20 cellular contexts compared by ENCODE assay signal in the genomic region with DNA sequence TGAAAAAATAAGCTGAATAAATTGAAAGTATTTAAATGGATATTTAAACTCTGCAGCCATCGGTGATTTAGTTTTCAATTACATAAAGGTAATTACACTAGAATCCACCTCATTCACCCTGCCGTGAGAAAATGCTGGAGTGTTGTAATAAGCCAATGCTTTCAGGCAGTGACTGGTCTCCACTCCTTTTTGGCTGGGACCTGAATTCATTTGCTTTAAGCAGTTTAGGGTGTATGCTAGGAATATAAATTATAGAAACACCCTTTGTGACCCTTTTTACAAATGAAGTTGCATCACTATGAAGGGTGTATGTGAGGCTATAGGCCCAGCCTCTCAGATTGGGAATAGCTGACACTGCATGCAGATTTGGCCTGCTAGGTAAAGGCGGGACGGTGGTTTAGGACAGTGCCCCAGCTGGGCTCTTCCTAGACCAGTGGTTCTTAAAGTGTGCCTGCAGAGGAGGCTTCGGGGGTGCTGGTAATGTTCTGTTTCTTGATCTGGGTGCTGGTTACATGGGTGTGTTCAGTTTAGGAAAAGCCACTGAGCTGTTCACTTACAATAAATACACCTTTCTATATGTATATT. TPM values are rescaled to one million over a fixed set of nuclear protein-coding genes. Genes with fewer than 3 reads are reported as not detected.
DNase-seq lines count a peak whose midpoint lies in the region; TF ChIP-seq lines count a peak whose summit lies in the region.
"Had no signal": no experiment of that assay in that cellular context is flagged by ENCODE, and none has a peak within 500 bp of the region (broad histone marks: within the 10 kb centered on the region; RNA-seq: fewer than 3 reads in every experiment).

No MANE protein-coding gene starts in this region.

- POLR2A ChIA-PET in MCF 10A (lab: Yijun Ruan, JAX) (interaction anchor here (0.6 to 6.9 kb wide), 29 partner anchors 8 to 821 kb away, joined by 3 to 198 read pairs (median 5); a partner anchor contains a TSS), RWPE1 (lab: Yijun Ruan, JAX; ENCODE audit: low non-redundant PET) (no interaction called here)

- DNase-seq in MCF 10A (ENCODE audit: unreplicated experiment), result peak; percentile 75
- DNase-seq in breast epithelium (ENCODE audit: low spot score in 2 of 2), result no peak
- no peak for DNase-seq in RWPE1 (ENCODE audit: low spot score)
- DNase-seq in fibroblast of the aortic adventitia (ENCODE audit: low read depth), result peak; percentile 60
- no peak for DNase-seq in anterior cingulate cortex (lab: John Stamatoyannopoulos, UW)
- no peak for DNase-seq in GOT3 (lab: John Stamatoyannopoulos, UW)
- DNase-seq in NCI-H1092 (lab: John Stamatoyannopoulos, UW), result no peak
- DNase-seq: activated CD8-positive, alpha-beta T cell treated with anti-CD3 and anti-CD28 coated beads, Interleukin-2, amount 10 ng/mL, durations not matched to agents 7 days and 5 days; activated naive CD4-positive, alpha-beta T cell treated with Interleukin-2 at 50 U/mL for 16 hours; activated T-cell treated with anti-CD3 and anti-CD28 coated beads, Interleukin-2, amount 50 U/mL, for 24 hours; Caco-2; effector CD8-positive, alpha-beta T cell; NCI-H187; NCI-H345; stimulated activated CD4-positive, alpha-beta T cell treated with anti-CD3 and anti-CD28 coated beads, Interleukin-4, amount 100 ng/mL, for 4 hours; stimulated activated naive CD8-positive, alpha-beta T cell treated with anti-CD3 and anti-CD28 coated beads, Interleukin-15, amount 100 ng/mL, for 72 hours; T-helper 9 cell; upper lobe of right lung had no signal

- no TSS peak for BruUV-seq in MCF 10A (replicated peaks; lab: Mats Ljungman, UMichigan)

- H3K27me3 ChIP-seq in breast epithelium, result no peaks in the 10 kb centered on the region
- H3K27me3 ChIP-seq: neural progenitor cell, upper lobe of right lung had no signal

- no peaks in the 10 kb centered on the region for H3K9me3 ChIP-seq in breast epithelium
- H3K9me3 ChIP-seq: Caco-2, upper lobe of right lung had no signal

- CTCF ChIA-PET in MCF 10A (lab: Yijun Ruan, JAX), result interaction anchor here (0.6 to 3.7 kb wide), 13 partner anchors 13 to 153 kb away, joined by 3 to 30 read pairs (median 4); a partner anchor contains a TSS
- CTCF ChIA-PET in RWPE1 (lab: Yijun Ruan, JAX), result interaction anchor here (0.6 to 1.2 kb wide), 4 partner anchors 20 to 167 kb away, joined by 3 to 6 read pairs (median 3); no protein-coding TSS in a partner anchor

- H3K27me3 Mint-ChIP-seq in MCF 10A (ENCODE audit: insufficient read depth, unreplicated experiment), result no peaks in the 10 kb centered on the region
- H3K27me3 Mint-ChIP-seq: activated T-cell treated with anti-CD3 and anti-CD28 coated beads, Interleukin-2, amount 50 U/mL, for 24 hours; stimulated activated naive CD8-positive, alpha-beta T cell treated with anti-CD3 and anti-CD28 coated beads, Interleukin-15, amount 100 ng/mL, for 72 hours had no signal

- H3K4me1 Mint-ChIP-seq in MCF 10A (ENCODE audit: insufficient read depth, unreplicated experiment), result peaks cover 30% of the 10 kb centered on the region
- H3K4me1 Mint-ChIP-seq: neural progenitor cell had no signal

- intact Hi-C loops in MCF 10A (cut with micrococcal nuclease) (no loop called here), breast epithelium (cut with DNase I; ENCODE audit: low total_unique reads) (no loop called here)

- H3K4me1 ChIP-seq in breast epithelium (no peaks in the 10 kb centered on the region), urinary bladder (ENCODE audit: insufficient read depth) (no peaks in the 10 kb centered on the region)
- H3K4me1 ChIP-seq: Caco-2 had no signal

- TF ChIP-seq CTCF in MCF 10A (IDR thresholded peaks at IDR 0.05; ENCODE audit: unreplicated experiment), result no peak
- TF ChIP-seq CTCF in breast epithelium (IDR thresholded peaks at IDR 0.05), result no peak
- no peak for TF ChIP-seq CTCF in RWPE1 (conservative IDR thresholded peaks at IDR 0.05; ENCODE audit: low read depth)
- TF ChIP-seq CTCF in fibroblast of the aortic adventitia (IDR thresholded peaks at IDR 0.05; ENCODE audit: insufficient read depth, low read length), result no peak

- H3K36me3 Mint-ChIP-seq in MCF 10A (ENCODE audit: insufficient read depth, unreplicated experiment), result peaks cover 9% of the 10 kb centered on the region
- H3K36me3 Mint-ChIP-seq: neural progenitor cell had no signal

- H3K36me3 ChIP-seq in breast epithelium (no peaks in the 10 kb centered on the region), urinary bladder (ENCODE audit: insufficient read depth) (no peaks in the 10 kb centered on the region)
- H3K36me3 ChIP-seq: neural progenitor cell, upper lobe of right lung had no signal

- H3K27ac ChIP-seq in breast epithelium, result no peak overlapping the region
- H3K27ac ChIP-seq in RWPE1, result peak overlapping the region; percentile 88
- peak overlapping the region; percentile 56 for H3K27ac ChIP-seq in urinary bladder (ENCODE audit: low read depth)
- H3K27ac ChIP-seq: neural progenitor cell, upper lobe of right lung had no signal

- H3K4me3 Mint-ChIP-seq in MCF 10A (ENCODE audit: unreplicated experiment), result no peak overlapping the region
- H3K4me3 Mint-ChIP-seq: activated CD8-positive, alpha-beta T cell treated with anti-CD3 and anti-CD28 coated beads, Interleukin-2, amount 10 ng/mL, durations not matched to agents 7 days and 5 days; activated T-cell treated with anti-CD3 and anti-CD28 coated beads, Interleukin-2, amount 50 U/mL, for 24 hours; neural progenitor cell; stimulated activated naive CD8-positive, alpha-beta T cell treated with anti-CD3 and anti-CD28 coated beads, Interleukin-15, amount 100 ng/mL, for 72 hours had no signal

- peak overlapping the region; percentile 46 for H3K27ac Mint-ChIP-seq in MCF 10A (ENCODE audit: low read depth, unreplicated experiment)
- H3K27ac Mint-ChIP-seq: activated CD8-positive, alpha-beta T cell treated with anti-CD3 and anti-CD28 coated beads, Interleukin-2, amount 10 ng/mL, durations not matched to agents 7 days and 5 days; activated T-cell treated with anti-CD3 and anti-CD28 coated beads, Interleukin-2, amount 50 U/mL, for 24 hours; neural progenitor cell; stimulated activated naive CD8-positive, alpha-beta T cell treated with anti-CD3 and anti-CD28 coated beads, Interleukin-15, amount 100 ng/mL, for 72 hours had no signal

- H3K9me3 Mint-ChIP-seq in MCF 10A (ENCODE audit: unreplicated experiment), result no peaks in the 10 kb centered on the region
- H3K9me3 Mint-ChIP-seq: activated T-cell treated with anti-CD3 and anti-CD28 coated beads, Interleukin-2, amount 50 U/mL, for 24 hours; neural progenitor cell had no signal

- WGBS in urinary bladder, result 85% methylated on average over 5 of the region's 5 CpGs

- no peak for TF ChIP-seq POLR2A in breast epithelium (IDR thresholded peaks at IDR 0.05)

- H3K4me3 ChIP-seq in breast epithelium (no peak overlapping the region), fibroblast of the aortic adventitia (ENCODE audit: low read depth, low read length) (no peak overlapping the region), urinary bladder (ENCODE audit: low read depth, low read length) (no peak overlapping the region)
- H3K4me3 ChIP-seq: neural progenitor cell, upper lobe of right lung had no signal

RNA-seq across cellular contexts. Expression of a gene that starts 50.9 kb away (rescaled TPM):
- total RNA-seq in MCF 10A (2022) (135 and 180 TPM in 2 replicates), breast epithelium (100 to 1,000 TPM in 2 of 3 donors, 10 to 100 TPM in 1; 63.8 to 133 (median 124) TPM), fibroblast of the aortic adventitia (ENCODE audit: low replicate concordance) (121 and 127 TPM in 2 replicates), urinary bladder (108 TPM)
- polyA plus RNA-seq in urinary bladder, result 149 TPM

Comparison
In these comparisons a context has a peak if more than half of its experiments do, and no peak if none do; other contexts are left out.
1. DNase-seq: peak in MCF 10A (single experiment) and fibroblast of the aortic adventitia (single experiment); none in breast epithelium (0 of 2), RWPE1 (single experiment), anterior cingulate cortex (0 of 58), GOT3 (single experiment) and NCI-H1092 (single experiment).
2. H3K27ac ChIP-seq: peak in RWPE1 (single experiment) and urinary bladder (single experiment); none in breast epithelium (0 of 2).